In genomic region chr13:26425439-26426358, GRCh38 we compare ENCODE assay signal across 10 cellular contexts.
DNase-seq lines count a peak whose midpoint lies in the region; ATAC-seq and TF ChIP-seq lines count a peak whose summit lies in the region.
"Had no signal": no experiment of that assay in that cellular context is flagged by ENCODE, and none has a peak within 500 bp of the region (broad histone marks: within the 10 kb centered on the region; RNA-seq: fewer than 3 reads in every experiment).

No MANE protein-coding gene starts in this region.

- H3K27me3 ChIP-seq in Caco-2 (replicated peaks; ENCODE audit: control insufficient read depth, insufficient read depth, low read length) (no peaks in the 10 kb centered on the region), muscle layer of colon (ENCODE audit: control insufficient read depth in 1 of 2, insufficient read depth in 2 of 2, low read length in 2 of 2) (no peaks in the 10 kb centered on the region), H9 (ENCODE audit: insufficient read depth, low read length) (no peaks in the 10 kb centered on the region)
- H3K27me3 ChIP-seq in CD8-positive, alpha-beta T cell (ENCODE audit: insufficient read depth, low read length), result no peaks in the 10 kb centered on the region

- no peaks in the 10 kb centered on the region for H3K79me2 ChIP-seq in H9 (ENCODE audit: insufficient read depth, low read length)

- WGBS in H9 (ENCODE audit: extremely low coverage, insufficient read length, low lambda C conversion rate), result no CpG with 5 or more reads among the region's 9 CpGs

- no peaks in the 10 kb centered on the region for H4K20me1 ChIP-seq in H9 (ENCODE audit: control insufficient read depth, insufficient read depth, insufficient read length)

- H3K9me3 Mint-ChIP-seq in Caco-2 (ENCODE audit: unreplicated experiment), result no peaks in the 10 kb centered on the region
- H3K9me3 Mint-ChIP-seq in CD8-positive, alpha-beta T cell, result no peaks in the 10 kb centered on the region
- H3K9me3 Mint-ChIP-seq in H9, result no peaks in the 10 kb centered on the region

- no peak overlapping the region for H2BK15ac ChIP-seq in H9 (ENCODE audit: low read depth, low read length)

- peak overlapping the region; percentile 21 for H3K9ac ChIP-seq in muscle layer of colon (ENCODE audit: low read length)
- H3K9ac ChIP-seq in H9 (ENCODE audit: extremely low read depth, insufficient read length, low read length), result no peak overlapping the region

- H2BK12ac ChIP-seq in H9 (ENCODE audit: insufficient read length, low read depth, low read length), result no peak overlapping the region

- no peak overlapping the region for H3T11ph ChIP-seq in H9 (ENCODE audit: low read length)

- no peak overlapping the region for H3K18ac ChIP-seq in H9 (ENCODE audit: insufficient read length, low read depth, low read length)

- no peaks in the 10 kb centered on the region for H3K79me1 ChIP-seq in H9 (ENCODE audit: insufficient read depth, low read depth, low read length, poor library complexity, severe bottlenecking)

- H3K9me3 ChIP-seq in Caco-2, result no peaks in the 10 kb centered on the region
- no peaks in the 10 kb centered on the region for H3K9me3 ChIP-seq in muscle layer of colon (ENCODE audit: low read length)
- no peaks in the 10 kb centered on the region for H3K9me3 ChIP-seq in CD8-positive, alpha-beta T cell (ENCODE audit: low read length)
- H3K9me3 ChIP-seq in H9 (ENCODE audit: control insufficient read depth, low read depth, low read length), result no peaks in the 10 kb centered on the region

- H2BK5ac ChIP-seq in H9 (ENCODE audit: insufficient read length, low read length), result no peak overlapping the region

- H3K36me3 ChIP-seq in Caco-2 (ENCODE audit: control insufficient read depth, insufficient read depth, low read length) (no peaks in the 10 kb centered on the region), muscle layer of colon (ENCODE audit: insufficient read depth, low read length) (no peaks in the 10 kb centered on the region)
- H3K36me3 ChIP-seq in CD8-positive, alpha-beta T cell (ENCODE audit: insufficient read depth, low read length), result no peaks in the 10 kb centered on the region

- H4K8ac ChIP-seq in H9 (replicated peaks; ENCODE audit: insufficient read length, low read depth, low read length), result no peak overlapping the region

- H3K23me2 ChIP-seq in H9 (ENCODE audit: insufficient read length, low read depth, low read length, poor library complexity, severe bottlenecking), result no peaks in the 10 kb centered on the region

- no peak overlapping the region for H3K14ac ChIP-seq in H9 (ENCODE audit: insufficient read depth, low read length)

- H3K4me3 Mint-ChIP-seq in Caco-2 (ENCODE audit: unreplicated experiment) (peak overlapping the region; percentile 6), H9 (no peak overlapping the region)
- no peak overlapping the region for H3K4me3 Mint-ChIP-seq in CD8-positive, alpha-beta T cell
- H3K4me3 Mint-ChIP-seq: B cell had no signal

- no peak overlapping the region for H3K4me2 ChIP-seq in H9 (ENCODE audit: insufficient read depth, insufficient read length, low read length)

- TF ChIP-seq CTCF in Caco-2 (IDR thresholded peaks at IDR 0.05; ENCODE audit: insufficient read depth in 1 of 2, low read depth in 1 of 2, low read length in 1 of 2, severe bottlenecking in 1 of 2, unreplicated experiment in 1 of 2) (no peak), epithelial cell of esophagus (IDR thresholded peaks at IDR 0.05; ENCODE audit: insufficient read depth, low read depth, low read length, missing control alignments) (no peak), H9 (conservative IDR thresholded peaks at IDR 0.05) (no peak)
- no peak for TF ChIP-seq CTCF in CD8-positive, alpha-beta T cell (IDR thresholded peaks at IDR 0.05)

- H3K4ac ChIP-seq in H9 (ENCODE audit: low read depth, low read length), result no peak overlapping the region

- no TSS peak for BruUV-seq in Caco-2 (replicated peaks; lab: Mats Ljungman, UMichigan)

- H3K4me1 ChIP-seq in Caco-2 (peaks cover 21% of the 10 kb centered on the region), muscle layer of colon (ENCODE audit: insufficient read depth, low read length) (peaks cover 58% of the 10 kb centered on the region), H9 (ENCODE audit: insufficient read depth, low read length) (no peaks in the 10 kb centered on the region)
- no peaks in the 10 kb centered on the region for H3K4me1 ChIP-seq in CD8-positive, alpha-beta T cell (ENCODE audit: insufficient read depth, low read length)

- H2AFZ ChIP-seq in H9 (ENCODE audit: low read length), result no peak overlapping the region

- H3K27ac ChIP-seq in muscle layer of colon (ENCODE audit: low read depth, low read length) (peak overlapping the region; percentile 85), H9 (ENCODE audit: insufficient read length, low read depth, low read length) (no peak overlapping the region)
- no peak overlapping the region for H3K27ac ChIP-seq in CD8-positive, alpha-beta T cell (ENCODE audit: low read depth, low read length)

- peaks cover 4% of the 10 kb centered on the region for H3K36me3 Mint-ChIP-seq in Caco-2 (ENCODE audit: insufficient read depth, unreplicated experiment)
- no peaks in the 10 kb centered on the region for H3K36me3 Mint-ChIP-seq in CD8-positive, alpha-beta T cell
- no peaks in the 10 kb centered on the region for H3K36me3 Mint-ChIP-seq in H9 (ENCODE audit: insufficient read depth in 1 of 3, low read depth in 3 of 3)

- H2BK120ac ChIP-seq in H9 (ENCODE audit: low read depth, low read length, poor library complexity, severe bottlenecking), result no peak overlapping the region

- H3K56ac ChIP-seq in H9 (ENCODE audit: insufficient read length, low read depth, low read length), result no peak overlapping the region

- H2BK20ac ChIP-seq in H9 (ENCODE audit: low read depth, low read length, poor library complexity, severe bottlenecking), result no peak overlapping the region

- intact Hi-C loops in Caco-2 (cut with micrococcal nuclease; ENCODE audit: unreplicated experiment), result loop anchor here (10.0 kb wide), 1 partner anchor 171 kb away; the partner anchor contains the start of gene CDK8
- intact Hi-C loops in CD8-positive, alpha-beta T cell (cut with DNase I, micrococcal nuclease), result no loop called here

- POLR2A ChIA-PET in Caco-2 (lab: Charles Lee), result interaction anchor here (0.8 kb wide), 2 partner anchors 13 kb away, joined by 3 to 5 read pairs; no protein-coding TSS in a partner anchor
- POLR2A ChIA-PET in CD8-positive, alpha-beta T cell (lab: Charles Lee), result no interaction called here

- H4K91ac ChIP-seq in H9 (ENCODE audit: insufficient read length, low read depth, low read length), result no peak overlapping the region

- H3K27ac Mint-ChIP-seq in Caco-2 (ENCODE audit: unreplicated experiment), result peak overlapping the region; percentile 19
- H3K27ac Mint-ChIP-seq in CD8-positive, alpha-beta T cell, result no peak overlapping the region
- H3K27ac Mint-ChIP-seq in H9, result no peak overlapping the region
- H3K27ac Mint-ChIP-seq: B cell had no signal

- H3K27me3 Mint-ChIP-seq in Caco-2 (ENCODE audit: insufficient read depth, unreplicated experiment) (no peaks in the 10 kb centered on the region), H9 (ENCODE audit: low read depth) (no peaks in the 10 kb centered on the region)
- H3K27me3 Mint-ChIP-seq in CD8-positive, alpha-beta T cell (ENCODE audit: low read depth), result peaks cover 14% of the 10 kb centered on the region

- ATAC-seq in CD8-positive, alpha-beta T cell, result no peak

- CTCF ChIA-PET in Caco-2 (lab: Charles Lee), result interaction anchor here (0.6 to 1.3 kb wide), 5 partner anchors 71 to 273 kb away, joined by 3 to 6 read pairs (median 3); no protein-coding TSS in a partner anchor
- CTCF ChIA-PET in CD8-positive, alpha-beta T cell (lab: Charles Lee), result no interaction called here

- H3K4me1 Mint-ChIP-seq in Caco-2 (ENCODE audit: low read depth, unreplicated experiment) (peaks cover 24% of the 10 kb centered on the region), H9 (peaks cover 0 to 6% of the 10 kb centered on the region in 2 experiments; a peak in 2 of 4 replicates)
- no peaks in the 10 kb centered on the region for H3K4me1 Mint-ChIP-seq in CD8-positive, alpha-beta T cell (ENCODE audit: low read depth)
- H3K4me1 Mint-ChIP-seq: B cell had no signal

- no peak overlapping the region for H2AK5ac ChIP-seq in H9 (ENCODE audit: insufficient read length, low read length)

- H3K23ac ChIP-seq in H9 (ENCODE audit: insufficient read length, low read depth, low read length), result no peak overlapping the region

- no peak overlapping the region for H4K5ac ChIP-seq in H9 (ENCODE audit: insufficient read length, low read depth, low read length)

- H3K4me3 ChIP-seq in Caco-2 (ENCODE audit: low read depth, low read length) (no peak overlapping the region), epithelial cell of esophagus (ENCODE audit: low read length) (no peak overlapping the region), muscle layer of colon (ENCODE audit: low read depth in 1 of 2, low read length in 2 of 2) (peak overlapping the region in 1 of 2 donors; percentile 29)
- no peak overlapping the region for H3K4me3 ChIP-seq in CD8-positive, alpha-beta T cell (ENCODE audit: low read depth, low read length)

- DNase-seq in Caco-2 (no peak), NCI-H2107 treated with DMSO at 0.1 percent for 48 hours (lab: John Stamatoyannopoulos, UW; ENCODE audit: unreplicated experiment) (peak; percentile 59), epithelial cell of esophagus (ENCODE audit: low read depth) (peak; percentile 20), H9 (no peak), NCI-H524 treated with DMSO at 0.1 percent for 48 hours (lab: John Stamatoyannopoulos, UW) (no peak)
- DNase-seq in activated naive CD4-positive, alpha-beta T cell treated with Interleukin-2 at 50 U/mL for 16 hours, result no peak
- DNase-seq in CD8-positive, alpha-beta T cell, result no peak
- DNase-seq: NCI-H1694 had no signal

Comparison
In these comparisons a context has a peak if more than half of its experiments do, and no peak if none do; other contexts are left out.
1. DNase-seq: peak in NCI-H2107 treated with DMSO at 0.1 percent for 48 hours (single experiment) and epithelial cell of esophagus (single experiment); none in Caco-2 (0 of 2), activated naive CD4-positive, alpha-beta T cell treated with Interleukin-2 at 50 U/mL for 16 hours (single experiment), CD8-positive, alpha-beta T cell (0 of 7), H9 (single experiment) and NCI-H524 treated with DMSO at 0.1 percent for 48 hours (single experiment).